In genomic region chr20:10367921-10368701, GRCh38 we compare ENCODE assay signal across 1 cellular context.
TF ChIP-seq lines count a peak whose summit lies in the region.

No MANE protein-coding gene starts in this region.

TF ChIP-seq in HepG2, 621 proteins besides CTCF, POLR2A, EP300 and RAD21 (continued from another document and continues in another):
- TF ChIP-seq ZNF841 (CRISPR knock-in tag; IDR thresholded peaks at IDR 0.05; ENCODE audit: borderline replicate concordance) (no peak), ZNF235 (CRISPR knock-in tag; IDR thresholded peaks at IDR 0.05; ENCODE audit: borderline replicate concordance) (0 out of 2 replicates have a peak, but pooled peaks have one; percentile 76), HBP1 (CRISPR knock-in tag; IDR thresholded peaks at IDR 0.05; ENCODE audit: low read depth) (no peak; the same call in 1 of the 2 replicates), GMEB2 (CRISPR knock-in tag; IDR thresholded peaks at IDR 0.05; ENCODE audit: low read depth) (no peak), CREBL2 (CRISPR knock-in tag; IDR thresholded peaks at IDR 0.05; ENCODE audit: borderline replicate concordance) (no peak), HNF4G (IDR thresholded peaks at IDR 0.05; ENCODE audit: borderline replicate concordance, low read depth, low read length) (peak; percentile 97), HNF4G (CRISPR knock-in tag; IDR thresholded peaks at IDR 0.05; ENCODE audit: borderline replicate concordance, low read depth) (peak; percentile 81; the same call in 1 of the 2 replicates), ZMYM2 (CRISPR knock-in tag; IDR thresholded peaks at IDR 0.05) (0 out of 2 replicates have a peak, but pooled peaks have one; percentile 22), ZMYM3 (CRISPR knock-in tag; IDR thresholded peaks at IDR 0.05) (peak; percentile 8; the same call in 1 of the 2 replicates), ZNF224 (CRISPR knock-in tag; IDR thresholded peaks at IDR 0.05) (no peak), HNF1B (CRISPR knock-in tag; IDR thresholded peaks at IDR 0.05) (no peak), HNF1A (IDR thresholded peaks at IDR 0.05; ENCODE audit: low read depth) (peak; percentile 91), HNF1A (CRISPR knock-in tag; IDR thresholded peaks at IDR 0.05; ENCODE audit: borderline replicate concordance) (peak; percentile 81; the same call in 1 of the 2 replicates), ZNF567 (CRISPR knock-in tag; IDR thresholded peaks at IDR 0.05; ENCODE audit: borderline replicate concordance) (no peak), ZNF850 (CRISPR knock-in tag; conservative IDR thresholded peaks at IDR 0.05) (0 out of 2 replicates have a peak, but pooled peaks have one; percentile 11), ZKSCAN1 (IDR thresholded peaks at IDR 0.05; ENCODE audit: low read length) (peak; percentile 6; the same call in 1 of the 2 replicates), GATAD1 (CRISPR knock-in tag; IDR thresholded peaks at IDR 0.05) (no peak; the same call in 1 of the 2 replicates), HNRNPUL1 (IDR thresholded peaks at IDR 0.05; ENCODE audit: low read depth, low read length) (no peak), ZNF12 (CRISPR knock-in tag; IDR thresholded peaks at IDR 0.05) (no peak), DPF2 (CRISPR knock-in tag; IDR thresholded peaks at IDR 0.05; ENCODE audit: borderline replicate concordance, low read depth) (peak; percentile 89; the same call in 1 of the 2 replicates), ZNF713 (CRISPR knock-in tag; IDR thresholded peaks at IDR 0.05) (no peak), AHR (CRISPR knock-in tag; IDR thresholded peaks at IDR 0.05) (no peak; the same call in 1 of the 2 replicates), ZNF382 (CRISPR knock-in tag; IDR thresholded peaks at IDR 0.05; ENCODE audit: borderline replicate concordance) (no peak), ELF3 (CRISPR knock-in tag; IDR thresholded peaks at IDR 0.05) (peak; percentile 85), ZSCAN5A (CRISPR knock-in tag; IDR thresholded peaks at IDR 0.05; ENCODE audit: borderline replicate concordance) (peak; percentile 77; the same call in 1 of the 2 replicates), NRL (CRISPR knock-in tag; IDR thresholded peaks at IDR 0.05; ENCODE audit: borderline replicate concordance) (no peak), ZHX2 (IDR thresholded peaks at IDR 0.05; ENCODE audit: low read depth) (peak; percentile 7; the same call in 1 of the 2 replicates), ZHX2 (CRISPR knock-in tag; IDR thresholded peaks at IDR 0.05; ENCODE audit: borderline replicate concordance) (no peak), ISL2 (CRISPR knock-in tag; IDR thresholded peaks at IDR 0.05) (peak; percentile 96), ARNTL (CRISPR knock-in tag; IDR thresholded peaks at IDR 0.05) (0 out of 2 replicates have a peak, but pooled peaks have one; percentile 1), KDM6A (CRISPR knock-in tag; IDR thresholded peaks at IDR 0.05; ENCODE audit: low read depth) (peak; percentile 97), MAFF (IDR thresholded peaks at IDR 0.05; ENCODE audit: low read depth, low read length) (no peak), SMAD3 (CRISPR knock-in tag; IDR thresholded peaks at IDR 0.05) (peak; percentile 86), HMGXB4 (CRISPR knock-in tag; IDR thresholded peaks at IDR 0.05; ENCODE audit: borderline replicate concordance in 1 of 2, low read depth in 1 of 2) (no peak; a peak in 1 of 4 replicates), ZNF574 (CRISPR knock-in tag; IDR thresholded peaks at IDR 0.05) (peak; percentile 48; the same call in 1 of the 2 replicates), ZSCAN21 (CRISPR knock-in tag; IDR thresholded peaks at IDR 0.05; ENCODE audit: borderline replicate concordance) (no peak), MAFK (conservative IDR thresholded peaks at IDR 0.05 in 1 of 2, IDR thresholded peaks at IDR 0.05 in 1 of 2; ENCODE audit: low read length in 2 of 2) (no peak)
